12 cellular contexts compared by ENCODE assay signal in genomic region chr9:4837768-4838546, GRCh38. TPM values are rescaled to one million over a fixed set of nuclear protein-coding genes. Genes with fewer than 3 reads are reported as not detected.
DNase-seq lines count a peak whose midpoint lies in the region; ATAC-seq, FAIRE-seq and TF ChIP-seq lines count a peak whose summit lies in the region.
"Had no signal": no experiment of that assay in that cellular context is flagged by ENCODE, and none has a peak within 500 bp of the region (broad histone marks: within the 10 kb centered on the region; RNA-seq: fewer than 3 reads in every experiment).

No MANE protein-coding gene starts in this region.

- BruUV-seq in GM12878 (replicated peaks; lab: Mats Ljungman, UMichigan), result no TSS peak

- H3K79me2 ChIP-seq in GM12878 (ENCODE audit: control insufficient read depth, insufficient read depth, low read length), result no peaks in the 10 kb centered on the region

- no peaks in the 10 kb centered on the region for H4K20me1 ChIP-seq in GM12878 (ENCODE audit: control insufficient read depth, insufficient read depth)

- TF ChIP-seq RAD21 in GM12878 (IDR thresholded peaks at IDR 0.05; ENCODE audit: insufficient read depth, low read depth, low read length), result no peak

- ATAC-seq in GM12878, result peak; percentile 29; the same call in 2 of the 3 replicates

- SMC1A ChIA-PET in GM12878 (lab: Charles Lee; ENCODE audit: uncharacterized antibody, unreplicated experiment), result interaction anchor here (0.7 to 3.0 kb wide), 18 partner anchors 9 to 360 kb away, joined by 3 to 18 read pairs (median 4); no protein-coding TSS in a partner anchor

- no peaks in the 10 kb centered on the region for H3K27me3 Mint-ChIP-seq in progenitor cell of endocrine pancreas

- H2BK120ac ChIP-seq in mesenchymal stem cell (ENCODE audit: low read depth, low read length), result no peak overlapping the region

- intact Hi-C loops in GM12878 (cut with micrococcal nuclease; ENCODE audit: unreplicated experiment), result no loop called here

- TF ChIP-seq CTCF in AG04449 (IDR thresholded peaks at IDR 0.05; ENCODE audit: insufficient read depth, low read length, missing control alignments) (no peak), GM12878 (IDR thresholded peaks at IDR 0.05 in 2 of 3, conservative IDR thresholded peaks at IDR 0.05 in 1 of 3; ENCODE audit: control insufficient read depth in 2 of 3, extremely low read depth in 1 of 3, insufficient read depth in 1 of 3, low read depth in 3 of 3, low read length in 3 of 3) (no peak), progenitor cell of endocrine pancreas (IDR thresholded peaks at IDR 0.05; ENCODE audit: unreplicated experiment) (no peak)

- H2BK15ac ChIP-seq in mesenchymal stem cell (ENCODE audit: low read depth, poor library complexity, severe bottlenecking), result no peak overlapping the region

- in situ Hi-C loops in GM12878 (cut with MboI), result no loop called here

- CTCF ChIA-PET in AG04449 (lab: Yijun Ruan, JAX), result interaction anchor here (1.1 to 1.5 kb wide), 2 partner anchors 9 to 16 kb away, joined by 3 to 5 read pairs; no protein-coding TSS in a partner anchor
- CTCF ChIA-PET in GM12878 (lab: Yijun Ruan, JAX), result interaction anchor here (0.7 to 3.1 kb wide), 11 partner anchors 10 to 757 kb away, joined by 3 to 16 read pairs (median 3); no protein-coding TSS in a partner anchor

- H2AFZ ChIP-seq in GM12878 (ENCODE audit: control insufficient read depth, low read depth, low read length) (no peak overlapping the region), mesenchymal stem cell (ENCODE audit: low read depth, low read length) (no peak overlapping the region)

- POLR2A ChIA-PET in AG04449 (lab: Yijun Ruan, JAX) (interaction anchor here (1.4 kb wide), 1 partner anchor 45 kb away, joined by 4 read pairs; the partner anchor contains the start of gene RCL1), GM12878 (lab: Charles Lee) (interaction anchor here (0.5 to 1.2 kb wide), 4 partner anchors 13 to 102 kb away, joined by 3 to 4 read pairs (median 3); partner anchors contain the start of gene RCL1)

- TF ChIP-seq POLR2A in H54 (IDR thresholded peaks at IDR 0.05; ENCODE audit: low read depth, low read length), result no peak
- TF ChIP-seq POLR2A in GM12878 (IDR thresholded peaks at IDR 0.05; ENCODE audit: low read depth, low read length), result no peak

- no peak overlapping the region for H3K4ac ChIP-seq in mesenchymal stem cell (ENCODE audit: low read depth in 1 of 2, low read length in 2 of 2)

- H3K4me2 ChIP-seq in GM12878 (ENCODE audit: control insufficient read depth, insufficient read depth), result no peak overlapping the region
- no peak overlapping the region for H3K4me2 ChIP-seq in mesenchymal stem cell (ENCODE audit: low read length, poor library complexity, severe bottlenecking)

- H3K9me3 ChIP-seq in GM12878 (replicated peaks; ENCODE audit: control insufficient read depth, insufficient read depth, low read length), result no peaks in the 10 kb centered on the region
- H3K9me3 ChIP-seq in mesenchymal stem cell (ENCODE audit: control insufficient read depth, low read length), result no peaks in the 10 kb centered on the region
- H3K9me3 ChIP-seq: colonic mucosa had no signal

- TF ChIP-seq EP300 in GM12878 (IDR thresholded peaks at IDR 0.05; ENCODE audit: borderline replicate concordance in 1 of 2, control insufficient read depth in 1 of 2, low read depth in 2 of 2, low read length in 2 of 2), result no peak

- H4K8ac ChIP-seq in mesenchymal stem cell (ENCODE audit: low read length), result no peak overlapping the region

- 69% methylated on average over 4 of the region's 4 CpGs for WGBS in GM12878 (ENCODE audit: insufficient coverage, insufficient replicate concordance, low lambda C conversion rate, missing lambda C conversion rate)
- 25% methylated on average over 2 of the region's 4 CpGs for WGBS in mesenchymal stem cell

- no peaks in the 10 kb centered on the region for H3K9me3 Mint-ChIP-seq in progenitor cell of endocrine pancreas (ENCODE audit: low read depth)

- H2BK12ac ChIP-seq in mesenchymal stem cell (ENCODE audit: low read length in 2 of 2), result peak overlapping the region; percentile 26 to 45

- H2AK5ac ChIP-seq in mesenchymal stem cell (ENCODE audit: low read length, severe bottlenecking), result peak overlapping the region; percentile 45

- FAIRE-seq in H54 (lab: Jason Lieb, UNC) (peak; percentile 11), GM12878 (lab: Jason Lieb, UNC) (no peak)

- no peak overlapping the region for H3K9ac ChIP-seq in GM12878 (ENCODE audit: control insufficient read depth, insufficient read depth, low read length)
- H3K9ac ChIP-seq in mesenchymal stem cell (ENCODE audit: low read length), result peak overlapping the region; percentile 9

- peaks cover 16% of the 10 kb centered on the region for H3K4me1 Mint-ChIP-seq in progenitor cell of endocrine pancreas (ENCODE audit: low read depth)

- no peak overlapping the region for H2BK5ac ChIP-seq in mesenchymal stem cell (ENCODE audit: low read depth, low read length, poor library complexity, severe bottlenecking)

- H3K36me3 ChIP-seq in GM12878 (ENCODE audit: control insufficient read depth in 2 of 2, insufficient read depth in 2 of 2, low read length in 1 of 2) (peaks cover 12 to 25% of the 10 kb centered on the region in 2 experiments), mesenchymal stem cell (ENCODE audit: control insufficient read depth in 1 of 2, insufficient read depth in 2 of 2, low read depth in 1 of 2, low read length in 2 of 2) (peaks cover 3 to 9% of the 10 kb centered on the region in 2 experiments)
- H3K36me3 ChIP-seq: colonic mucosa had no signal

- H3K27me3 ChIP-seq in GM12878 (replicated peaks in 1 of 2; ENCODE audit: control insufficient read depth in 2 of 2, insufficient read depth in 2 of 2, low read length in 1 of 2), result no peaks in the 10 kb centered on the region
- H3K27me3 ChIP-seq in mesenchymal stem cell (ENCODE audit: control insufficient read depth in 1 of 2, insufficient read depth in 1 of 2, low read length in 2 of 2), result no peaks in the 10 kb centered on the region
- H3K27me3 ChIP-seq: colonic mucosa had no signal

- RAD21 ChIA-PET in GM12878 (lab: Charles Lee; ENCODE audit: unreplicated experiment), result interaction anchor here (0.6 to 2.0 kb wide), 12 partner anchors 13 to 734 kb away, joined by 3 to 10 read pairs (median 5); partner anchors contain the start of gene RCL1

- H3K14ac ChIP-seq in mesenchymal stem cell (ENCODE audit: low read length in 2 of 2), result no peak overlapping the region

- peak overlapping the region; percentile 37 to 82 for H3K18ac ChIP-seq in mesenchymal stem cell (ENCODE audit: low read depth in 1 of 2, low read length in 2 of 2)

- peaks cover 18% of the 10 kb centered on the region for H3K36me3 Mint-ChIP-seq in progenitor cell of endocrine pancreas (ENCODE audit: insufficient read depth)

- H3K27ac ChIP-seq in GM12878 (ENCODE audit: control insufficient read depth, insufficient read depth) (no peak overlapping the region), mesenchymal stem cell (ENCODE audit: low read length, poor library complexity, severe bottlenecking) (peak overlapping the region; percentile 79)
- H3K27ac ChIP-seq: colonic mucosa had no signal

- H3K4me3 Mint-ChIP-seq in progenitor cell of endocrine pancreas (ENCODE audit: low read depth), result no peak overlapping the region

- H3K4me3 ChIP-seq in AG04449 (ENCODE audit: low read depth, low read length) (no peak overlapping the region), GM12878 (no peak overlapping the region), mesenchymal stem cell (ENCODE audit: insufficient read depth in 1 of 2, low read depth in 1 of 2, low read length in 2 of 2) (peak overlapping the region in 1 of 2 experiments; percentile 12)
- H3K4me3 ChIP-seq: colonic mucosa had no signal

- H3K23ac ChIP-seq in mesenchymal stem cell (ENCODE audit: low read length in 2 of 2), result no peak overlapping the region

- peaks cover 13% of the 10 kb centered on the region for H3K79me1 ChIP-seq in mesenchymal stem cell (replicated peaks; ENCODE audit: low read length, poor library complexity, severe bottlenecking)

- peak overlapping the region; percentile 4 for H4K91ac ChIP-seq in mesenchymal stem cell (ENCODE audit: low read length)

- H3K4me1 ChIP-seq in GM12878 (ENCODE audit: control insufficient read depth, insufficient read depth, low read length) (peaks cover 3% of the 10 kb centered on the region; the same call in 1 of the 2 replicates), mesenchymal stem cell (ENCODE audit: control insufficient read depth, insufficient read depth, low read depth, low read length) (peaks cover 12% of the 10 kb centered on the region)
- H3K4me1 ChIP-seq: colonic mucosa had no signal

- DNase-seq in AG04449 (ENCODE audit: low read depth, low spot score) (peak; percentile 96), H54 (ENCODE audit: insufficient read length, low spot score) (no peak), GM12878 (ENCODE audit: low read depth, low spot score) (no peak), mesenchymal stem cell (peak; percentile 91), progenitor cell of endocrine pancreas (ENCODE audit: low spot score, unreplicated experiment) (no peak), NCI-H1105 treated with DMSO at 0.1 percent for 48 hours (lab: John Stamatoyannopoulos, UW) (no peak), T-helper 9 cell (no peak), NCI-H187 (lab: John Stamatoyannopoulos, UW) (no peak)
- DNase-seq: Calu3, colonic mucosa, KG1, retina had no signal

- H3K27ac Mint-ChIP-seq in progenitor cell of endocrine pancreas, result no peak overlapping the region

TF ChIP-seq in GM12878, 131 proteins besides CTCF, POLR2A, EP300 and RAD21 (continues in another document):
- TF ChIP-seq HDAC2 (IDR thresholded peaks at IDR 0.05) (no peak), HDGF (IDR thresholded peaks at IDR 0.05) (no peak)

RNA-seq across cellular contexts. Expression of gene RCL1, which starts 45.2 kb away (rescaled TPM):
- total RNA-seq in GM12878 (2013; cell fraction: nucleolus; rRNA removed), result 51.9 and 58.3 TPM in 2 replicates
- total RNA-seq in GM12878 (2014; rRNA removed), result 42.0 and 44.3 TPM in 2 replicates
- total RNA-seq in GM12878 (2014; rRNA removed; fragmentation: Illumina TruSeq; extraction: Trizol), result 28.1 and 28.7 TPM in 2 replicates
- 32.3 and 33.2 TPM in 2 replicates for total RNA-seq in GM12878 (2021)
- 11.5 TPM for polyA plus RNA-seq in GM12878 (2011; ENCODE audit: low read depth)
- 14.1 and 21.1 TPM in 2 replicates for polyA plus RNA-seq in GM12878 (2011; rRNA removed)
- 22.0 and 26.6 TPM in 2 replicates for polyA plus RNA-seq in GM12878 (2011; cell fraction: cytosol; rRNA removed)
- 34.5 and 44.1 TPM in 2 replicates for polyA plus RNA-seq in GM12878 (2011; cell fraction: nucleus; rRNA removed)
- 15.4 and 17.0 TPM in 2 replicates for polyA plus RNA-seq in GM12878 (2012)
- 38.0 and 45.2 TPM in 2 replicates for polyA plus RNA-seq in GM12878 (2014; fragmentation: Illumina TruSeq; extraction: Trizol)
- polyA plus RNA-seq in GM12878 (2014; fragmentation: Nextera tagmentation; extraction: Ambion mirVana), result 10 to 100 TPM; 21.1 to 28.6 TPM
- 27.5 and 29.8 TPM in 2 replicates for polyA plus RNA-seq in GM12878 (2014; rRNA removed)
- 10 to 100 TPM; 43.4 to 46.8 TPM for polyA plus RNA-seq in GM12878 (2016; fragmentation: Nextera tagmentation; extraction: Ambion mirVana)
- 23.5 and 29.4 TPM in 2 replicates for polyA minus RNA-seq in GM12878 (2011; rRNA and poly(A)+ RNA removed)
- 12.0 and 13.6 TPM in 2 replicates for polyA minus RNA-seq in GM12878 (2011; cell fraction: cytosol; rRNA and poly(A)+ RNA removed)
- 30.5 and 40.9 TPM in 2 replicates for polyA minus RNA-seq in GM12878 (2011; cell fraction: nucleus; rRNA and poly(A)+ RNA removed)
- polyA plus RNA-seq in mesenchymal stem cell (2013, experiment 1 of 2), result 12.5 TPM
- 13.8 TPM for polyA plus RNA-seq in mesenchymal stem cell (2013, experiment 2 of 2)
- total RNA-seq in progenitor cell of endocrine pancreas, result 18.2 and 18.7 TPM in 2 replicates

Comparison
In these comparisons a context has a peak if more than half of its experiments do, and no peak if none do; other contexts are left out.
1. DNase-seq: peak in AG04449 (single experiment) and mesenchymal stem cell (single experiment); none in H54 (single experiment), GM12878 (single experiment), progenitor cell of endocrine pancreas (single experiment), NCI-H1105 treated with DMSO at 0.1 percent for 48 hours (single experiment), T-helper 9 cell (single experiment) and NCI-H187 (0 of 2).